ENCODE assay signal across 8 cellular contexts in the genomic region with DNA sequence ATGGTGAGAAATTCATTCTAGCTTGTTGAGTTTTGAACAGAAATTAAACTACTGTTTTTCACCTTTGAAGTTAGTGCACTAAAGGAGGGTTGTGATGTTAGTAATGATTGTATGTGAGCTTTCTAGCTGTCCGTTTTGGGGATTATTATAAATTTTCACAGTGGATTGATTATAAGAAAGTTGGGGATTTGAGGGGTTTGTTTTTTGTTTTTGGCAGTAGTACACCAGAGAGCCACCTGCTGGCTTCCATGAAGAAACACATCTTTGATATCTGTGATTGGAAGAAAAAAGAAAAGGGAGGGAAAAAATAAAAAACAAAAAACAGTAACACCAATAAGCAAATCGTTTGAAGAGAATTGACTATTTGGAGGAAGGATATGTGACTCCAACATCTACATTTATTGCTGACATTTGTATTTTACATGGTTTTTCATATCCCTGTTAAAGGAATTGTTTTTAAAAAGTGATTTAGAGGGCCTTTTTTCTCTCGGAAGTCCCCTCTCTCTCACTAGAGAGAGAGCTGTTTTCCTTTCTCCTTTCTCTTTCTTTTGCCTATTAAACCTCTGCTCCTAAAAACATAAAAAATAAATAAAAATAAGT.
DNase-seq lines count a peak whose midpoint lies in the region; ATAC-seq and TF ChIP-seq lines count a peak whose summit lies in the region.

No MANE protein-coding gene starts in this region.

- no peak overlapping the region for H3K4me2 ChIP-seq in OCI-LY3 (ENCODE audit: low read length)

- no peaks in the 10 kb centered on the region for H3K9me3 ChIP-seq in OCI-LY3 (ENCODE audit: insufficient read depth, low read length)

- ATAC-seq in omental fat pad (ENCODE audit: low FRiP score) (no peak), HG03280 (IDR thresholded peaks at IDR 0.05; ENCODE audit: unreplicated experiment) (no peak)

- peak; percentile 59 for TF ChIP-seq CTCF in OCI-LY3 (IDR thresholded peaks at IDR 0.05; ENCODE audit: low read depth, low read length)
- TF ChIP-seq CTCF in fibroblast of mammary gland (conservative IDR thresholded peaks at IDR 0.05; ENCODE audit: control insufficient read depth, insufficient read depth, low read depth, low read length), result peak; percentile 34
- no peak for TF ChIP-seq CTCF in omental fat pad (IDR thresholded peaks at IDR 0.05)

- no peak overlapping the region for H3K4me3 ChIP-seq in OCI-LY3 (ENCODE audit: low read length)
- H3K4me3 ChIP-seq in fibroblast of mammary gland (ENCODE audit: control insufficient read depth, low read depth, low read length), result no peak overlapping the region

- peak; percentile 0 for DNase-seq in SIG-M5 treated with dmso at 0.1 percent for 504 hours (lab: John Stamatoyannopoulos, UW; ENCODE audit: unreplicated experiment)
- no peak for DNase-seq in SIG-M5 (lab: John Stamatoyannopoulos, UW)
- peak; percentile 27 for DNase-seq in fibroblast of mammary gland (ENCODE audit: low read depth)
- DNase-seq in stromal cell of bone marrow (ENCODE audit: low read depth), result peak; percentile 18
- no peak for DNase-seq in omental fat pad (ENCODE audit: low spot score)
- DNase-seq in activated T-cell treated with anti-CD3 and anti-CD28 coated beads for 4 hours, result no peak

- H3K36me3 ChIP-seq in OCI-LY3 (replicated peaks; ENCODE audit: low read depth, low read length), result no peaks in the 10 kb centered on the region

- no peak overlapping the region for H2AFZ ChIP-seq in OCI-LY3 (ENCODE audit: low read depth, low read length)

- no peaks in the 10 kb centered on the region for H4K20me1 ChIP-seq in OCI-LY3 (ENCODE audit: insufficient read depth, low read length)

- H3K79me2 ChIP-seq in OCI-LY3 (ENCODE audit: low read length), result no peaks in the 10 kb centered on the region

- H3K9ac ChIP-seq in OCI-LY3 (ENCODE audit: low read length), result no peak overlapping the region

- H3K27ac ChIP-seq in OCI-LY3 (ENCODE audit: low read length), result no peak overlapping the region

- no peaks in the 10 kb centered on the region for H3K27me3 ChIP-seq in OCI-LY3 (ENCODE audit: low read depth, low read length)

- no peaks in the 10 kb centered on the region for H3K4me1 ChIP-seq in OCI-LY3 (ENCODE audit: low read length)

Comparison
In these comparisons a context has a peak if more than half of its experiments do, and no peak if none do; other contexts are left out.
1. DNase-seq: peak in SIG-M5 treated with dmso at 0.1 percent for 504 hours (single experiment), fibroblast of mammary gland (single experiment) and stromal cell of bone marrow (single experiment); none in SIG-M5 (single experiment), omental fat pad (single experiment) and activated T-cell treated with anti-CD3 and anti-CD28 coated beads for 4 hours (single experiment).
2. CTCF ChIP-seq: peak in OCI-LY3 (single experiment) and fibroblast of mammary gland (single experiment); none in omental fat pad (0 of 3).